ENCODE assay signal across 8 cellular contexts in genomic region chr1:147241955-147242448, GRCh38. TPM values are rescaled to one million over a fixed set of nuclear protein-coding genes. Genes with fewer than 3 reads are reported as not detected.
A peak's percentile ranks its signal among the peaks of the same experiment; 100 is the strongest.
DNase-seq lines count a peak whose midpoint lies in the region; ATAC-seq and TF ChIP-seq lines count a peak whose summit lies in the region.

No MANE protein-coding gene starts in this region.

- no peaks in the 10 kb centered on the region for H3K4me1 ChIP-seq in SJCRH30
- peaks cover 4 to 38% (median 18%) of the 10 kb centered on the region in 3 donors for H3K4me1 ChIP-seq in esophagus squamous epithelium
- H3K4me1 ChIP-seq in foreskin keratinocyte, result peaks cover 13% of the 10 kb centered on the region

- H3K4me1 Mint-ChIP-seq in progenitor cell of endocrine pancreas (ENCODE audit: low read depth), result peaks cover 63% of the 10 kb centered on the region

- no peak overlapping the region for H3K27ac ChIP-seq in SJCRH30
- peak overlapping the region in 3 of 4 donors; percentile 89 to 96 (median 92) for H3K27ac ChIP-seq in esophagus squamous epithelium
- no peak overlapping the region for H3K27ac ChIP-seq in foreskin keratinocyte

- TF ChIP-seq CTCF in esophagus squamous epithelium (IDR thresholded peaks at IDR 0.05), result no peak
- TF ChIP-seq CTCF in progenitor cell of endocrine pancreas (IDR thresholded peaks at IDR 0.05; ENCODE audit: unreplicated experiment), result no peak
- no peak for TF ChIP-seq CTCF in foreskin keratinocyte (conservative IDR thresholded peaks at IDR 0.05)

- TF ChIP-seq POLR2A in esophagus squamous epithelium (IDR thresholded peaks at IDR 0.05), result no peak

- ATAC-seq in foreskin keratinocyte, result no peak
- no peak for ATAC-seq in HG03457 (IDR thresholded peaks at IDR 0.05; ENCODE audit: unreplicated experiment)
- no peak for ATAC-seq in GM19023 (IDR thresholded peaks at IDR 0.05; ENCODE audit: unreplicated experiment)

- H3K4me3 Mint-ChIP-seq in progenitor cell of endocrine pancreas (ENCODE audit: low read depth), result peak overlapping the region; percentile 74

- intact Hi-C loops in esophagus squamous epithelium (cut with DNase I), result loop anchor here (5.0 kb wide), 1 partner anchor 70 kb away; the partner anchor contains the start of gene PRKAB2

- H3K36me3 ChIP-seq in SJCRH30 (no peaks in the 10 kb centered on the region), esophagus squamous epithelium (no peaks in the 10 kb centered on the region)

- H3K36me3 Mint-ChIP-seq in progenitor cell of endocrine pancreas (ENCODE audit: insufficient read depth), result peaks cover 1% of the 10 kb centered on the region

- H3K4me3 ChIP-seq in GM08714 (ENCODE audit: low read length) (peak overlapping the region; percentile 25; the same call in 1 of the 2 replicates), SJCRH30 (peak overlapping the region; percentile 92), esophagus squamous epithelium (peak overlapping the region; percentile 79 to 98 (median 92))

- H3K9me3 ChIP-seq in SJCRH30 (replicated peaks) (no peaks in the 10 kb centered on the region), esophagus squamous epithelium (no peaks in the 10 kb centered on the region)

- H3K27me3 Mint-ChIP-seq in progenitor cell of endocrine pancreas, result no peaks in the 10 kb centered on the region

- H3K27me3 ChIP-seq in SJCRH30 (no peaks in the 10 kb centered on the region), esophagus squamous epithelium (no peaks in the 10 kb centered on the region), foreskin keratinocyte (peaks cover 3% of the 10 kb centered on the region)

- H3K9me3 Mint-ChIP-seq in progenitor cell of endocrine pancreas (ENCODE audit: low read depth), result no peaks in the 10 kb centered on the region

- H3K27ac Mint-ChIP-seq in progenitor cell of endocrine pancreas, result peak overlapping the region; percentile 82

- no peak for DNase-seq in SJCRH30
- DNase-seq in esophagus squamous epithelium (lab: John Stamatoyannopoulos, UW), result no peak
- DNase-seq in progenitor cell of endocrine pancreas (ENCODE audit: low spot score, unreplicated experiment), result no peak
- DNase-seq in foreskin keratinocyte, result no peak
- DNase-seq in NCI-H748 (lab: John Stamatoyannopoulos, UW; ENCODE audit: unreplicated experiment), result no peak

- whole genome bisulfite sequencing in esophagus squamous epithelium, 2 donors, result 29 to 31% methylated on average over 7 to 8 of the region's 9 CpGs

RNA-seq across cellular contexts. Expression of gene CHD1L, which starts 0.5 kb away (rescaled TPM):
- total RNA-seq in SJCRH30 (2014; rRNA removed; shearing (Covaris generic)), result 23.0 and 28.3 TPM in 2 replicates
- total RNA-seq in esophagus squamous epithelium (10 to 100 TPM in 3 of 4 donors, 1 to 10 TPM in 1; 6.7 to 24.2 (median 18.4) TPM), progenitor cell of endocrine pancreas (79.6 and 80.3 TPM in 2 replicates), foreskin keratinocyte (49.8 and 53.4 TPM in 2 replicates)
- polyA plus RNA-seq in foreskin keratinocyte, result 32.1 and 38.2 TPM in 2 replicates

RNA-seq across cellular contexts. Expression of gene FMO5, which starts 16.9 kb away (rescaled TPM):
- total RNA-seq in SJCRH30 (2014; rRNA removed; shearing (Covaris generic)), result not detected in 2 replicates
- 1 to 10 TPM in 2 of 4 donors, under 1 TPM in 2; 0.38 to 2.3 (median 0.77) TPM for total RNA-seq in esophagus squamous epithelium
- 4.2 and 5.0 TPM in 2 replicates for total RNA-seq in progenitor cell of endocrine pancreas
- total RNA-seq in foreskin keratinocyte, result 0.21 and 0.31 TPM in 2 replicates
- polyA plus RNA-seq in foreskin keratinocyte, result 0.07 and 0.08 TPM in 2 replicates

Comparison
In these comparisons a context has a peak if more than half of its experiments do, and no peak if none do; other contexts are left out.
1. H3K4me3 ChIP-seq: peak in every context shown above with its lines; median percentile 92 in SJCRH30; 92 in esophagus squamous epithelium; 25 in GM08714.
2. H3K27ac ChIP-seq: peak in esophagus squamous epithelium (3 of 4); none in SJCRH30 (single experiment) and foreskin keratinocyte (single experiment).